Comparison of ENCODE assay signal across 30 cellular contexts in the genomic region with DNA sequence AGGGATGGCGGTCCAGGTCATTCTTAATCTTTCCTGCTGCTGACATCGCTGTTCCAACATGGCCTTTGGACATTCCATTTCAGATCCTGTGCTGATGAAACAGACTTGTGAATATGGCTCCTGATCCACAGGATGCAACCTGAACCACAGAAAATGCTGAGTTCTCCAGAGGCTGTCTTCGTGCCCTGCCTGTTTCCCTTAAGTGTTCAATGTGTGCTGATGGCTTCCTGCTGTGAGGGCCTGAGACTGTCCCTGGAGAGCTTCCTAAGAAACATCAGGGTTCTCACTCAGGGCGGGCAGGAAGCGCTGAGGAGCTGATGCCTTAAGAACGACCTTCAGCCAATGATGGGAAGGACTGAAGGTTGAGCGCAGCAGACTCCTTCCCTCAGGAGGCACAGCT.
"Had no signal": no experiment of that assay in that cellular context is flagged by ENCODE, and none has a peak within 500 bp of the region (broad histone marks: within the 10 kb centered on the region; RNA-seq: fewer than 3 reads in every experiment).

No MANE protein-coding gene starts in this region.

- H3K27me3 ChIP-seq: brain microvascular endothelial cell, foreskin keratinocyte, gastrocnemius medialis had no signal

- H3K9me3 ChIP-seq: esophagus muscularis mucosa, gastrocnemius medialis, heart left ventricle had no signal

- DNase-seq: activated CD4-positive, alpha-beta memory T cell treated with anti-CD3 and anti-CD28 coated beads, Interleukin-2, amount 10 ng/mL, durations not matched to agents 7 days and 5 days; activated CD4-positive, alpha-beta T cell treated with anti-CD3 and anti-CD28 coated beads for 1 hour; activated CD4-positive, alpha-beta T cell treated with anti-CD3 and anti-CD28 coated beads for 4 hours; activated CD4-positive, alpha-beta T cell treated with anti-CD3 and anti-CD28 coated beads, Interleukin-2, amount 10 ng/mL, durations not matched to agents 7 days and 5 days; activated CD4-positive, alpha-beta T cell treated with anti-CD3 and anti-CD28 coated beads, Interleukin-2, amount 50 U/mL, for 4 hours; activated CD8-positive, alpha-beta memory T cell treated with anti-CD3 and anti-CD28 coated beads, Interleukin-2, amount 50 U/mL, for 48 hours; activated effector memory CD4-positive, alpha-beta T cell treated with Interleukin-2 at 50 U/mL for 16 hours; activated gamma-delta T cell treated with Interleukin-2 at 50 U/mL for 16 hours; activated naive CD4-positive, alpha-beta T cell treated with anti-CD3 and anti-CD28 coated beads, Interleukin-2, amount 50 U/mL, for 16 hours; activated naive CD4-positive, alpha-beta T cell treated with Interleukin-2 at 50 U/mL for 16 hours; activated T-cell treated with anti-CD3 and anti-CD28 coated beads, Interleukin-2, amount 50 U/mL, for 4 hours; amniotic stem cell; anterior cingulate cortex; brain microvascular endothelial cell; caudate nucleus; cortex of kidney; dermis blood vessel endothelial cell; effector CD4-positive, alpha-beta T cell; effector memory CD8-positive, alpha-beta T cell; erythroblast; foreskin keratinocyte; gastrocnemius medialis; glutamatergic neuron; heart left ventricle; T-helper 1 cell; T-helper 17 cell; T1000 had no signal

- H3K27ac ChIP-seq: brain microvascular endothelial cell, esophagus muscularis mucosa, foreskin keratinocyte, gastrocnemius medialis, heart left ventricle had no signal

- ATAC-seq: activated T-cell treated with anti-CD3 and anti-CD28 coated beads, Interleukin-2, amount 50 U/mL, for 4 hours; activated T-helper 17 cell treated with anti-CD3 and anti-CD28 coated beads, Interleukin-2, amount 50 U/mL, for 72 hours; effector memory CD8-positive, alpha-beta T cell; foreskin keratinocyte; gastrocnemius medialis; heart left ventricle; T-helper 17 cell had no signal

- FAIRE-seq: astrocyte had no signal

- H3K4me3 ChIP-seq: esophagus muscularis mucosa, gastrocnemius medialis, heart left ventricle had no signal

- H3K4me1 ChIP-seq: esophagus muscularis mucosa, foreskin keratinocyte, gastrocnemius medialis, heart left ventricle had no signal

- H3K36me3 ChIP-seq: brain microvascular endothelial cell, esophagus muscularis mucosa, gastrocnemius medialis, heart left ventricle had no signal
